In genomic region chr4:163758032-163758431, GRCh38 we compare ENCODE assay signal across 20 cellular contexts.
"Had no signal": no experiment of that assay in that cellular context is flagged by ENCODE, and none has a peak within 500 bp of the region (broad histone marks: within the 10 kb centered on the region; RNA-seq: fewer than 3 reads in every experiment).

No MANE protein-coding gene starts in this region.

- H3K4me1 ChIP-seq: adrenal gland had no signal

- H3K9me3 ChIP-seq: adrenal gland had no signal

- H3K4me3 ChIP-seq: adrenal gland had no signal

- H3K27ac ChIP-seq: adrenal gland had no signal

- DNase-seq: activated CD4-positive, alpha-beta T cell treated with anti-CD3 and anti-CD28 coated beads for 48 hours; activated CD4-positive, alpha-beta T cell treated with anti-CD3 and anti-CD28 coated beads, Interleukin-2, amount 50 U/mL, for 4 hours; activated CD4-positive, CD25-positive, alpha-beta regulatory T cell treated with anti-CD3 and anti-CD28 coated beads, Interleukin-2, amount 50 U/mL, for 72 hours; activated CD8-positive, alpha-beta memory T cell treated with anti-CD3 and anti-CD28 coated beads, Interleukin-2, amount 50 U/mL, for 48 hours; activated CD8-positive, alpha-beta T cell treated with anti-CD3 and anti-CD28 coated beads, Interleukin-2, amount 10 ng/mL, durations not matched to agents 7 days and 5 days; activated naive CD4-positive, alpha-beta T cell treated with anti-CD3 and anti-CD28 coated beads, Interleukin-2, amount 50 U/mL, for 16 hours; activated naive CD8-positive, alpha-beta T cell treated with anti-CD3 and anti-CD28 coated beads, Interleukin-2, amount 10 ng/mL, durations not matched to agents 7 days and 5 days; activated T-cell treated with anti-CD3 and anti-CD28 coated beads, Interleukin-2, amount 50 U/mL, for 1 hour; adrenal gland; cerebellar nuclear complex; MM.1S; NCI-H1105 treated with DMSO at 0.1 percent for 48 hours; NCI-H146; NCI-H187 treated with DMSO at 0.1 percent for 48 hours; NCI-H2081 treated with DMSO at 0.1 percent for 48 hours; NCI-H446; PC-3; SHP77 treated with DMSO at 0.1 percent for 48 hours; T-helper 9 cell had no signal

- ATAC-seq: activated CD8-positive, alpha-beta T cell treated with anti-CD3 and anti-CD28 coated beads, Interleukin-2, amount 10 ng/mL, durations not matched to agents 7 days and 5 days; PC-3; WTC11 had no signal

- H3K36me3 ChIP-seq: adrenal gland had no signal

- H3K27me3 ChIP-seq: adrenal gland had no signal
